ENCODE assay signal across 9 cellular contexts in genomic region chr6:70957284-70957617, GRCh38. TPM values are rescaled to one million over a fixed set of nuclear protein-coding genes. Genes with fewer than 3 reads are reported as not detected.
DNase-seq lines count a peak whose midpoint lies in the region; ATAC-seq, FAIRE-seq and TF ChIP-seq lines count a peak whose summit lies in the region.
"Had no signal": no experiment of that assay in that cellular context is flagged by ENCODE, and none has a peak within 500 bp of the region (broad histone marks: within the 10 kb centered on the region; RNA-seq: fewer than 3 reads in every experiment).

No MANE protein-coding gene starts in this region.

- H3K27me3 Mint-ChIP-seq in IgD-negative memory B cell, result peaks cover 37% of the 10 kb centered on the region
- peaks cover 63% of the 10 kb centered on the region for H3K27me3 Mint-ChIP-seq in activated CD8-positive, alpha-beta T cell treated with anti-CD3 and anti-CD28 coated beads for 36 hours

- peaks cover 2% of the 10 kb centered on the region for H3K36me3 Mint-ChIP-seq in IgD-negative memory B cell
- no peaks in the 10 kb centered on the region for H3K36me3 Mint-ChIP-seq in activated CD8-positive, alpha-beta T cell treated with anti-CD3 and anti-CD28 coated beads for 36 hours (ENCODE audit: low read depth)

- peaks cover under 1 to 5% (median 2%) of the 10 kb centered on the region in 3 donors for H3K9me3 Mint-ChIP-seq in IgD-negative memory B cell
- H3K9me3 Mint-ChIP-seq in activated CD8-positive, alpha-beta T cell treated with anti-CD3 and anti-CD28 coated beads for 36 hours, result no peaks in the 10 kb centered on the region
- H3K9me3 Mint-ChIP-seq: T-helper 1 cell treated with Interleukin-12 subunit alpha and Interleukin-12 subunit beta and Interleukin-4 antibody, amounts not matched to agents 30 μg/mL and 1 μg/mL, for 36 hours had no signal

- H3K4me3 ChIP-seq in fibroblast of lung (replicated peaks in 1 of 4; ENCODE audit: control extremely low read depth in 1 of 4, insufficient read depth in 1 of 4, low read depth in 3 of 4, low read length in 4 of 4) (peak overlapping the region; percentile 32 to 52 (median 46)), osteoblast (ENCODE audit: insufficient read depth, low read length) (peak overlapping the region; percentile 65), Karpas-422 (ENCODE audit: low read length) (no peak overlapping the region)

- H3K36me3 ChIP-seq in fibroblast of lung (ENCODE audit: control insufficient read depth, insufficient read depth, low read length), result no peaks in the 10 kb centered on the region
- H3K36me3 ChIP-seq in osteoblast (ENCODE audit: insufficient read depth, low read length), result no peaks in the 10 kb centered on the region
- H3K36me3 ChIP-seq in Karpas-422 (ENCODE audit: insufficient read depth, low read length), result no peaks in the 10 kb centered on the region

- H3K27ac ChIP-seq in fibroblast of lung (ENCODE audit: insufficient read depth, low read length) (no peak overlapping the region), osteoblast (ENCODE audit: low read depth, low read length) (no peak overlapping the region), Karpas-422 (ENCODE audit: low read length) (no peak overlapping the region)

- H3K9me3 ChIP-seq in fibroblast of lung (ENCODE audit: control insufficient read depth, insufficient read depth, low read depth, low read length), result no peaks in the 10 kb centered on the region
- no peaks in the 10 kb centered on the region for H3K9me3 ChIP-seq in osteoblast (ENCODE audit: low read depth, low read length)
- H3K9me3 ChIP-seq in Karpas-422 (ENCODE audit: low read length), result no peaks in the 10 kb centered on the region

- ATAC-seq in activated CD8-positive, alpha-beta T cell treated with anti-CD3 and anti-CD28 coated beads for 36 hours, result no peak

- H3K79me2 ChIP-seq in fibroblast of lung (ENCODE audit: control insufficient read depth, insufficient read depth, low read length) (no peaks in the 10 kb centered on the region), osteoblast (ENCODE audit: insufficient read depth, low read length) (no peaks in the 10 kb centered on the region), Karpas-422 (ENCODE audit: low read length) (no peaks in the 10 kb centered on the region)

- H3K4me1 ChIP-seq in fibroblast of lung (ENCODE audit: control insufficient read depth, extremely low read depth, insufficient read depth, low read length) (peaks cover 2% of the 10 kb centered on the region), osteoblast (ENCODE audit: insufficient read depth, low read length) (no peaks in the 10 kb centered on the region), Karpas-422 (ENCODE audit: low read length) (0 out of 2 replicates have a peak, but pooled peaks cover 3% of the 10 kb centered on the region)

- TF ChIP-seq CTCF in fibroblast of lung (conservative IDR thresholded peaks at IDR 0.05 in 1 of 2, IDR thresholded peaks at IDR 0.05 in 1 of 2; ENCODE audit: low read depth in 1 of 2, low read length in 2 of 2) (no peak), osteoblast (IDR thresholded peaks at IDR 0.05; ENCODE audit: extremely low read depth, low read depth, low read length) (no peak)
- no peak for TF ChIP-seq CTCF in activated CD8-positive, alpha-beta T cell treated with anti-CD3 and anti-CD28 coated beads for 36 hours (IDR thresholded peaks at IDR 0.05)

- no peak overlapping the region for H3K27ac Mint-ChIP-seq in IgD-negative memory B cell
- H3K27ac Mint-ChIP-seq in activated CD8-positive, alpha-beta T cell treated with anti-CD3 and anti-CD28 coated beads for 36 hours, result no peak overlapping the region
- H3K27ac Mint-ChIP-seq: T-helper 1 cell treated with Interleukin-12 subunit alpha and Interleukin-12 subunit beta and Interleukin-4 antibody, amounts not matched to agents 30 μg/mL and 1 μg/mL, for 36 hours had no signal

- H3K9ac ChIP-seq in fibroblast of lung (ENCODE audit: insufficient read depth, low read length), result no peak overlapping the region
- no peak overlapping the region for H3K9ac ChIP-seq in Karpas-422 (ENCODE audit: low read length)

- H2AFZ ChIP-seq in fibroblast of lung (ENCODE audit: low read length), result peak overlapping the region; percentile 35
- no peak overlapping the region for H2AFZ ChIP-seq in osteoblast (ENCODE audit: low read length)
- no peak overlapping the region for H2AFZ ChIP-seq in Karpas-422 (ENCODE audit: low read length)

- no peaks in the 10 kb centered on the region for H3K9me2 ChIP-seq in Karpas-422 (replicated peaks; ENCODE audit: insufficient read depth, low read length)

- intact Hi-C loops in activated CD8-positive, alpha-beta T cell treated with anti-CD3 and anti-CD28 coated beads for 36 hours (cut with micrococcal nuclease), result loop anchor here (5.0 kb wide), 1 partner anchor 250 kb away; no protein-coding TSS in a partner anchor

- CTCF ChIA-PET in activated CD8-positive, alpha-beta T cell treated with anti-CD3 and anti-CD28 coated beads for 36 hours (lab: Charles Lee), result interaction anchor here (1.6 to 4.5 kb wide), 4 partner anchors 55 to 253 kb away, joined by 5 to 42 read pairs (median 12); no protein-coding TSS in a partner anchor

- H3K4me3 Mint-ChIP-seq in IgD-negative memory B cell, result peak overlapping the region in 3 of 4 donors; percentile 66 to 81 (median 75)
- H3K4me3 Mint-ChIP-seq in activated CD8-positive, alpha-beta T cell treated with anti-CD3 and anti-CD28 coated beads for 36 hours, result no peak overlapping the region
- H3K4me3 Mint-ChIP-seq: T-helper 1 cell treated with Interleukin-12 subunit alpha and Interleukin-12 subunit beta and Interleukin-4 antibody, amounts not matched to agents 30 μg/mL and 1 μg/mL, for 36 hours had no signal

- H3K4me2 ChIP-seq in fibroblast of lung (ENCODE audit: extremely low read depth, insufficient read depth, low read length) (peak overlapping the region; percentile 80), osteoblast (ENCODE audit: insufficient read depth, low read length) (peak overlapping the region; percentile 77), Karpas-422 (ENCODE audit: low read depth, low read length, poor library complexity, severe bottlenecking) (no peak overlapping the region)

- peaks cover 7 to 9% (median 8%) of the 10 kb centered on the region in 3 donors for H3K4me1 Mint-ChIP-seq in IgD-negative memory B cell
- H3K4me1 Mint-ChIP-seq in activated CD8-positive, alpha-beta T cell treated with anti-CD3 and anti-CD28 coated beads for 36 hours (ENCODE audit: low read depth), result peaks cover 16% of the 10 kb centered on the region

- peak; percentile 12 for DNase-seq in Ammon's horn (ENCODE audit: low spot score)
- DNase-seq in fibroblast of lung (ENCODE audit: low read depth in 2 of 2), result peak; percentile 1 to 4
- DNase-seq in osteoblast (ENCODE audit: insufficient read length, low spot score, missing footprints), result peak; percentile 55
- no peak for DNase-seq in cerebellar cortex (ENCODE audit: low spot score)
- no peak for DNase-seq in Karpas-422
- DNase-seq in GM12892 (ENCODE audit: insufficient read length), result no peak
- no peak for DNase-seq in activated CD8-positive, alpha-beta T cell treated with anti-CD3 and anti-CD28 coated beads for 36 hours

- H3K27me3 ChIP-seq in fibroblast of lung (ENCODE audit: control insufficient read depth, insufficient read depth, low read length) (peaks cover 22% of the 10 kb centered on the region), osteoblast (ENCODE audit: insufficient read depth, low read length) (peaks cover 45% of the 10 kb centered on the region), Karpas-422 (ENCODE audit: low read length) (no peaks in the 10 kb centered on the region)

- TF ChIP-seq POLR2A in GM12892 (IDR thresholded peaks at IDR 0.05; ENCODE audit: low read depth, low read length), result no peak

- H4K20me1 ChIP-seq in fibroblast of lung (ENCODE audit: control insufficient read depth, extremely low read depth, insufficient read depth, low read length), result no peaks in the 10 kb centered on the region
- no peaks in the 10 kb centered on the region for H4K20me1 ChIP-seq in osteoblast (ENCODE audit: insufficient read depth, low read length)
- H4K20me1 ChIP-seq in Karpas-422 (ENCODE audit: insufficient read depth, low read depth, low read length), result no peaks in the 10 kb centered on the region

- FAIRE-seq in GM12892 (lab: Jason Lieb, UNC), result no peak

- POLR2A ChIA-PET in activated CD8-positive, alpha-beta T cell treated with anti-CD3 and anti-CD28 coated beads for 36 hours (lab: Charles Lee), result no interaction called here

RNA-seq across cellular contexts. Expression of gene B3GAT2, which starts 0.4 kb away (rescaled TPM):
- polyA plus RNA-seq in IgD-negative memory B cell (0.23 TPM), fibroblast of lung (not detected in 2 replicates)
- total RNA-seq in fibroblast of lung (not detected in 2 replicates), osteoblast (under 0.01 TPM in 2 replicates)
- polyA plus RNA-seq in fibroblast of lung (2012), result 0.06 and 0.07 TPM in 2 replicates
- polyA minus RNA-seq in fibroblast of lung (ENCODE audit: low replicate concordance), result not detected in 2 replicates
- total RNA-seq in Karpas-422 (2014; rRNA removed; shearing (Covaris generic); ENCODE audit: low replicate concordance), result not detected in 2 replicates
- 0.25 TPM for polyA plus RNA-seq in GM12892 (2012; ENCODE audit: missing spikeins)
- under 1 TPM in 1 of 2 experiments, not detected in 1; 0.04 TPM for total RNA-seq in activated CD8-positive, alpha-beta T cell treated with anti-CD3 and anti-CD28 coated beads for 36 hours

Comparison
In these comparisons a context has a peak if more than half of its experiments do, and no peak if none do; other contexts are left out.
1. DNase-seq: peak in Ammon's horn (single experiment), fibroblast of lung (2 of 2) and osteoblast (single experiment); none in cerebellar cortex (single experiment), Karpas-422 (single experiment), GM12892 (single experiment) and activated CD8-positive, alpha-beta T cell treated with anti-CD3 and anti-CD28 coated beads for 36 hours (single experiment).